20 cellular contexts compared by ENCODE assay signal in the genomic region with DNA sequence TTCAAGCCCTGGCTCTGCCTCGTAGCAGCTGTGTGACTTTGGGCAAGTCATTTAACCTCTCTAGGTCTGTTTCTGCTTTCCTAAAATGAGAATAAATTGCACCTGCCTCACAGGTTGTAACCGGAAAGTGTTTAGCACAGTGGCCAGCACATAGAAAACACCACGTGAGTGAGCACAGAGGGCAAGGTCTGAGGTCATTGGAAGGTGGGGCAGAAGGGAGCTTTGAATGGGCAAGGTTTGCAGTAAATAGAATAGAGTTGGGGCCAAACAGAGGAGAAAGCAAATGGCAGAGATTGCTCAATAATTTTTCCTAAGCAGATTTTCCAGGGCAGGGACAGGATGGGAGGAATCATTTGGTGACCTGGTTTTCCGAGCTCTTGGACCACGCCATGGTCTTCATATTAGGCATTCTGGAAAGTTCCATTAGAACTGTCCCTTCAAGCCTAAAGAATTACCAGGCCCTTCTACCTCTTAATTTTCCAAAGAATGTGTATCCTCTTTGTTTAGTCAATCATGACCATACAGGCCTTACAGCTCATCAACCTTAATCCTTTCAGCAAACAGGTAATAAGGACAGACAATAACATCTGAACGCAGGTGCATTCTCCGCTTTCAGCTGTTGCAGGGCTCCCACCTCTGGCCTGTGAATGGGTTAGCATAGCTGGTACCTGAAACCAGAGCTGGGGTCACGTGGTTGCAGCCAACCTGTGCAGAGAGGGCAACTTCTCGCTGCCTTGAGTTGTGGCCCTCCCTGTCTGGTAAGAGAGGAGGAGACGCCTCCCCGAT. TPM values are rescaled to one million over a fixed set of nuclear protein-coding genes. Genes with fewer than 3 reads are reported as not detected.
DNase-seq lines count a peak whose midpoint lies in the region; ATAC-seq, FAIRE-seq and TF ChIP-seq lines count a peak whose summit lies in the region.
"Had no signal": no experiment of that assay in that cellular context is flagged by ENCODE, and none has a peak within 500 bp of the region (broad histone marks: within the 10 kb centered on the region; RNA-seq: fewer than 3 reads in every experiment).

No MANE protein-coding gene starts in this region.

- H3K36me3 ChIP-seq in left ventricle myocardium inferior (peaks cover 24% of the 10 kb centered on the region), kidney (ENCODE audit: control insufficient read depth in 1 of 2, insufficient read depth in 2 of 2, low read length in 2 of 2) (no peaks in the 10 kb centered on the region), upper lobe of right lung (no peaks in the 10 kb centered on the region)
- H3K36me3 ChIP-seq: left lung had no signal

- H3K4me1 ChIP-seq in left ventricle myocardium inferior (peaks cover 84% of the 10 kb centered on the region), kidney (ENCODE audit: control insufficient read depth in 1 of 2, insufficient read depth in 1 of 2, low read depth in 1 of 2, low read length in 2 of 2) (peaks cover 8 to 20% of the 10 kb centered on the region in 2 donors), upper lobe of right lung (peaks cover 40% of the 10 kb centered on the region)

- FAIRE-seq in kidney (lab: Jason Lieb, UNC) (no peak), GM19239 (lab: Jason Lieb, UNC) (no peak)
- FAIRE-seq: A549, GM18507, H54 had no signal

- no peak overlapping the region for H3K9ac ChIP-seq in kidney (ENCODE audit: low read length in 2 of 2)

- DNase-seq in left ventricle myocardium inferior = no peak
- no peak for DNase-seq in Right ventricle myocardium superior
- DNase-seq in NCI-H774 (lab: John Stamatoyannopoulos, UW) = peak; percentile 15
- DNase-seq in kidney = no peak
- DNase-seq in upper lobe of right lung = no peak
- DNase-seq in HuH-7.5 (ENCODE audit: low spot score) = no peak
- DNase-seq in SIG-M5 (lab: John Stamatoyannopoulos, UW) = no peak
- DNase-seq in GM19239 (ENCODE audit: insufficient read length, low spot score) = no peak
- DNase-seq: activated B cell treated with CpG ODN at 0.5 μM for 24 hours; activated CD8-positive, alpha-beta memory T cell treated with anti-CD3 and anti-CD28 coated beads, Interleukin-2, amount 10 ng/mL, durations not matched to agents 7 days and 5 days; activated naive CD4-positive, alpha-beta T cell treated with anti-CD3 and anti-CD28 coated beads for 36 hours; heart right ventricle; KG1; left lung; NCI-H1436; PC-3 had no signal

- TF ChIP-seq CTCF in left ventricle myocardium inferior (IDR thresholded peaks at IDR 0.05; ENCODE audit: borderline replicate concordance) (no peak), kidney (IDR thresholded peaks at IDR 0.05; ENCODE audit: borderline replicate concordance, extremely low read depth, insufficient read depth) (no peak), upper lobe of right lung (IDR thresholded peaks at IDR 0.05) (no peak)

- intact Hi-C loops in left ventricle myocardium inferior (cut with micrococcal nuclease) (loop anchor here (10.0 kb wide), 1 partner anchor 114 kb away; no protein-coding TSS in a partner anchor), Right ventricle myocardium superior (cut with DNase I) (no loop called here), kidney (cut with DNase I) (no loop called here), upper lobe of right lung (cut with DNase I) (no loop called here)

- ATAC-seq in Right ventricle myocardium superior (ENCODE audit: poor library complexity) = no peak
- ATAC-seq in upper lobe of right lung = no peak
- ATAC-seq: A549; activated CD8-positive, alpha-beta memory T cell treated with anti-CD3 and anti-CD28 coated beads, Interleukin-2, amount 10 ng/mL, durations not matched to agents 7 days and 5 days; heart right ventricle; PC-3 had no signal

- H3K4me3 ChIP-seq in left ventricle myocardium inferior = no peak overlapping the region
- no peak overlapping the region for H3K4me3 ChIP-seq in kidney (ENCODE audit: low read length in 2 of 2)
- H3K4me3 ChIP-seq in upper lobe of right lung = no peak overlapping the region
- H3K4me3 ChIP-seq: A549, heart right ventricle, left lung had no signal

- H3K9me3 ChIP-seq in left ventricle myocardium inferior (replicated peaks) (no peaks in the 10 kb centered on the region), kidney (ENCODE audit: control insufficient read depth in 1 of 2, low read length in 2 of 2) (no peaks in the 10 kb centered on the region), upper lobe of right lung (no peaks in the 10 kb centered on the region)
- H3K9me3 ChIP-seq: A549, heart right ventricle, left lung had no signal

- peak overlapping the region; percentile 89 for H3K27ac ChIP-seq in left ventricle myocardium inferior (replicated peaks)
- H3K27ac ChIP-seq in kidney (ENCODE audit: low read depth in 2 of 2, low read length in 2 of 2) = peak overlapping the region; percentile 14 to 73
- H3K27ac ChIP-seq in upper lobe of right lung = peak overlapping the region; percentile 42
- H3K27ac ChIP-seq: A549 had no signal

- peaks cover 21% of the 10 kb centered on the region for H3K27me3 ChIP-seq in left ventricle myocardium inferior (ENCODE audit: low read depth)
- H3K27me3 ChIP-seq in upper lobe of right lung = no peaks in the 10 kb centered on the region

RNA-seq across cellular contexts. Expression of gene VWF, which starts 53.8 kb away (rescaled TPM):
- 250 TPM for total RNA-seq in left ventricle myocardium inferior
- 238 TPM for total RNA-seq in Right ventricle myocardium superior
- total RNA-seq in kidney = 183 TPM
- polyA plus RNA-seq in kidney (ENCODE audit: insufficient read depth, low read depth, low replicate concordance) = 9.6 TPM
- 729 TPM for total RNA-seq in upper lobe of right lung
- total RNA-seq: activated B cell treated with CpG ODN at 0.5 μM for 24 hours; activated naive CD4-positive, alpha-beta T cell treated with anti-CD3 and anti-CD28 coated beads for 36 hours; PC-3 had no signal
- polyA plus RNA-seq: neural cell had no signal
